1 cellular context compared by ENCODE assay signal in the genomic region with DNA sequence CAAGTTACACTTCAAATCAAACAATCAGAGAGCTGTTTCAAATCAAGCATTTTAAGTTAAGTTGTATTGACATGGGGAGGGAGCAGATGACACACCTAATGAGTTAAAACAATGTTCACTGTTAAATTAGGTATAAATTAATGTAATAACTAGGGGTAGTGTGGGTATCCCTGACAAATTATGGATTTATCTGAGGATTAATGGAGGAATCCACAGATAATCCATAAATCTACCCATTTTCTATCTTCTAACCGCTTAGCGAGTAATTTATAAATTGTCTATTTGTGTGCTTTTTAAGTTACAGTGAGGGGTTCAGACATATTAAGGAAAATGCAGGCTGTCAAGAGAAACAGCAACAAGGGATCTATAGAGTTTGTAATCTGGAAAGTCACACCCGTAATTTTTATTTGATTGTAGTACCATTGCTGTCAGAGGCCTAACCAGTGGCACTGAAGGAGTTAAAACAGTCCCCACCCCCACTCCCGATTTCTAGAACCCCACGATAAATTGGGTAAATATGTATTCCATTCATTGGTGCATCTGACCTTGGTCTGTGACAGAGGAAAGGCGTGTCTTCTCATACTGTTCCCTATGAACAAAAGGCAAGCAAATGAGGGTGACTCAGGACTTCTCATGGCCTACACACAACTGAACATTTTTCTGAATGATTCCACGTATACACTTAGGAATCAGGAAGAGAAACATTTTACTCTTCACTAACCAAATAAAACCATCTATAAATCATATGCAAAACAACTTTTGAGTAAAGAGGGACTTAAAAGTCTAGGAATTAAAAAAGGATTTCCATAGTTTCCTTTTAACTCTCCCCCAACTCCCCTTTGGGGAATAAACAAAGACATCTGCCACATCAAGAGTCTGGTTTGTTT.
A peak's percentile ranks its signal among the peaks of the same experiment; 100 is the strongest.
TF ChIP-seq lines count a peak whose summit lies in the region.

No MANE protein-coding gene starts in this region.

TF ChIP-seq in HepG2, 621 proteins besides CTCF, POLR2A, EP300 and RAD21 (continued from another document and continues in another):
- TF ChIP-seq KIAA2018 (CRISPR knock-in tag; IDR thresholded peaks at IDR 0.05; ENCODE audit: borderline replicate concordance) (no peak), BRD4 (CRISPR knock-in tag; IDR thresholded peaks at IDR 0.05) (no peak), TAF15 (IDR thresholded peaks at IDR 0.05; ENCODE audit: low read depth, low read length, poor library complexity, severe bottlenecking) (no peak), ZNF839 (CRISPR knock-in tag; IDR thresholded peaks at IDR 0.05; ENCODE audit: borderline replicate concordance) (no peak), ZNF501 (CRISPR knock-in tag; IDR thresholded peaks at IDR 0.05) (no peak), KDM4B (CRISPR knock-in tag; IDR thresholded peaks at IDR 0.05) (no peak), ZFP36L1 (CRISPR knock-in tag; IDR thresholded peaks at IDR 0.05) (no peak), ZNF260 (CRISPR knock-in tag; IDR thresholded peaks at IDR 0.05; ENCODE audit: borderline replicate concordance, low read depth) (no peak), MAFF (IDR thresholded peaks at IDR 0.05; ENCODE audit: low read depth, low read length) (0 out of 2 replicates have a peak, but pooled peaks have one; percentile 36), BCL3 (CRISPR knock-in tag; IDR thresholded peaks at IDR 0.05) (no peak), ZNF572 (CRISPR knock-in tag; IDR thresholded peaks at IDR 0.05) (no peak), PHF5A (CRISPR knock-in tag; IDR thresholded peaks at IDR 0.05; ENCODE audit: low read depth, unreplicated experiment) (no peak), STAG1 (CRISPR knock-in tag; IDR thresholded peaks at IDR 0.05) (peak; percentile 28), KLF9 (CRISPR knock-in tag; IDR thresholded peaks at IDR 0.05; ENCODE audit: low read depth) (peak; percentile 64; the same call in 1 of the 2 replicates)
- TF ChIP-seq, protein P1, sequence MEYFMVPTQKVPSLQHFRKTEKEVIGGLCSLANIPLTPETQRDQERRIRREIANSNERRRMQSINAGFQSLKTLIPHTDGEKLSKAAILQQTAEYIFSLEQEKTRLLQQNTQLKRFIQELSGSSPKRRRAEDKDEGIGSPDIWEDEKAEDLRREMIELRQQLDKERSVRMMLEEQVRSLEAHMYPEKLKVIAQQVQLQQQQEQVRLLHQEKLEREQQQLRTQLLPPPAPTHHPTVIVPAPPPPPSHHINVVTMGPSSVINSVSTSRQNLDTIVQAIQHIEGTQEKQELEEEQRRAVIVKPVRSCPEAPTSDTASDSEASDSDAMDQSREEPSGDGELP (IDR thresholded peaks at IDR 0.05; ENCODE audit: borderline replicate concordance, low read depth), result no peak
- TF ChIP-seq, protein P2, sequence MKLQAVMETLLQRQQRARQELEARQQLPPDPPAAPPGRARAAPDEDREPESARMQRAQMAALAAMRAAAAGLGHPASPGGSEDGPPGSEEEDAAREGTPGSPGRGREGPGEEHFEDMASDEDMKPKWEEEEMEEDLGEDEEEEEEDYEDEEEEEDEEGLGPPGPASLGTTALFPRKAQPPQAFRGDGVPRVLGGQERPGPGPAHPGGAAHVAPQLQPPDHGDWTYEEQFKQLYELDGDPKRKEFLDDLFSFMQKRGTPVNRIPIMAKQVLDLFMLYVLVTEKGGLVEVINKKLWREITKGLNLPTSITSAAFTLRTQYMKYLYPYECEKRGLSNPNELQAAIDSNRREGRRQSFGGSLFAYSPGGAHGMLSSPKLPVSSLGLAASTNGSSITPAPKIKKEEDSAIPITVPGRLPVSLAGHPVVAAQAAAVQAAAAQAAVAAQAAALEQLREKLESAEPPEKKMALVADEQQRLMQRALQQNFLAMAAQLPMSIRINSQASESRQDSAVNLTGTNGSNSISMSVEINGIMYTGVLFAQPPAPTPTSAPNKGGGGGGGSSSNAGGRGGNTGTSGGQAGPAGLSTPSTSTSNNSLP (IDR thresholded peaks at IDR 0.05; ENCODE audit: low read depth, low read length), result peak; percentile 73; the same call in 1 of the 2 replicates
- TF ChIP-seq, protein P3, sequence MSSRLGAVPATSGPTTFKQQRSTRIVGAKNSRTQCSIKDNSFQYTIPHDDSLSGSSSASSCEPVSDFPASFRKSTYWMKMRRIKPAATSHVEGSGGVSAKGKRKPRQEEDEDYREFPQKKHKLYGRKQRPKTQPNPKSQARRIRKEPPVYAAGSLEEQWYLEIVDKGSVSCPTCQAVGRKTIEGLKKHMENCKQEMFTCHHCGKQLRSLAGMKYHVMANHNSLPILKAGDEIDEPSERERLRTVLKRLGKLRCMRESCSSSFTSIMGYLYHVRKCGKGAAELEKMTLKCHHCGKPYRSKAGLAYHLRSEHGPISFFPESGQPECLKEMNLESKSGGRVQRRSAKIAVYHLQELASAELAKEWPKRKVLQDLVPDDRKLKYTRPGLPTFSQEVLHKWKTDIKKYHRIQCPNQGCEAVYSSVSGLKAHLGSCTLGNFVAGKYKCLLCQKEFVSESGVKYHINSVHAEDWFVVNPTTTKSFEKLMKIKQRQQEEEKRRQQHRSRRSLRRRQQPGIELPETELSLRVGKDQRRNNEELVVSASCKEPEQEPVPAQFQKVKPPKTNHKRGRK (CRISPR knock-in tag; IDR thresholded peaks at IDR 0.05), result no peak
- TF ChIP-seq, protein P4, sequence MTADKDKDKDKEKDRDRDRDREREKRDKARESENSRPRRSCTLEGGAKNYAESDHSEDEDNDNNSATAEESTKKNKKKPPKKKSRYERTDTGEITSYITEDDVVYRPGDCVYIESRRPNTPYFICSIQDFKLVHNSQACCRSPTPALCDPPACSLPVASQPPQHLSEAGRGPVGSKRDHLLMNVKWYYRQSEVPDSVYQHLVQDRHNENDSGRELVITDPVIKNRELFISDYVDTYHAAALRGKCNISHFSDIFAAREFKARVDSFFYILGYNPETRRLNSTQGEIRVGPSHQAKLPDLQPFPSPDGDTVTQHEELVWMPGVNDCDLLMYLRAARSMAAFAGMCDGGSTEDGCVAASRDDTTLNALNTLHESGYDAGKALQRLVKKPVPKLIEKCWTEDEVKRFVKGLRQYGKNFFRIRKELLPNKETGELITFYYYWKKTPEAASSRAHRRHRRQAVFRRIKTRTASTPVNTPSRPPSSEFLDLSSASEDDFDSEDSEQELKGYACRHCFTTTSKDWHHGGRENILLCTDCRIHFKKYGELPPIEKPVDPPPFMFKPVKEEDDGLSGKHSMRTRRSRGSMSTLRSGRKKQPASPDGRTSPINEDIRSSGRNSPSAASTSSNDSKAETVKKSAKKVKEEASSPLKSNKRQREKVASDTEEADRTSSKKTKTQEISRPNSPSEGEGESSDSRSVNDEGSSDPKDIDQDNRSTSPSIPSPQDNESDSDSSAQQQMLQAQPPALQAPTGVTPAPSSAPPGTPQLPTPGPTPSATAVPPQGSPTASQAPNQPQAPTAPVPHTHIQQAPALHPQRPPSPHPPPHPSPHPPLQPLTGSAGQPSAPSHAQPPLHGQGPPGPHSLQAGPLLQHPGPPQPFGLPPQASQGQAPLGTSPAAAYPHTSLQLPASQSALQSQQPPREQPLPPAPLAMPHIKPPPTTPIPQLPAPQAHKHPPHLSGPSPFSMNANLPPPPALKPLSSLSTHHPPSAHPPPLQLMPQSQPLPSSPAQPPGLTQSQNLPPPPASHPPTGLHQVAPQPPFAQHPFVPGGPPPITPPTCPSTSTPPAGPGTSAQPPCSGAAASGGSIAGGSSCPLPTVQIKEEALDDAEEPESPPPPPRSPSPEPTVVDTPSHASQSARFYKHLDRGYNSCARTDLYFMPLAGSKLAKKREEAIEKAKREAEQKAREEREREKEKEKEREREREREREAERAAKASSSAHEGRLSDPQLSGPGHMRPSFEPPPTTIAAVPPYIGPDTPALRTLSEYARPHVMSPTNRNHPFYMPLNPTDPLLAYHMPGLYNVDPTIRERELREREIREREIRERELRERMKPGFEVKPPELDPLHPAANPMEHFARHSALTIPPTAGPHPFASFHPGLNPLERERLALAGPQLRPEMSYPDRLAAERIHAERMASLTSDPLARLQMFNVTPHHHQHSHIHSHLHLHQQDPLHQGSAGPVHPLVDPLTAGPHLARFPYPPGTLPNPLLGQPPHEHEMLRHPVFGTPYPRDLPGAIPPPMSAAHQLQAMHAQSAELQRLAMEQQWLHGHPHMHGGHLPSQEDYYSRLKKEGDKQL (CRISPR knock-in tag; IDR thresholded peaks at IDR 0.05; ENCODE audit: low read depth), result 0 out of 2 replicates have a peak, but pooled peaks have one; percentile 15
- TF ChIP-seq, protein P5, sequence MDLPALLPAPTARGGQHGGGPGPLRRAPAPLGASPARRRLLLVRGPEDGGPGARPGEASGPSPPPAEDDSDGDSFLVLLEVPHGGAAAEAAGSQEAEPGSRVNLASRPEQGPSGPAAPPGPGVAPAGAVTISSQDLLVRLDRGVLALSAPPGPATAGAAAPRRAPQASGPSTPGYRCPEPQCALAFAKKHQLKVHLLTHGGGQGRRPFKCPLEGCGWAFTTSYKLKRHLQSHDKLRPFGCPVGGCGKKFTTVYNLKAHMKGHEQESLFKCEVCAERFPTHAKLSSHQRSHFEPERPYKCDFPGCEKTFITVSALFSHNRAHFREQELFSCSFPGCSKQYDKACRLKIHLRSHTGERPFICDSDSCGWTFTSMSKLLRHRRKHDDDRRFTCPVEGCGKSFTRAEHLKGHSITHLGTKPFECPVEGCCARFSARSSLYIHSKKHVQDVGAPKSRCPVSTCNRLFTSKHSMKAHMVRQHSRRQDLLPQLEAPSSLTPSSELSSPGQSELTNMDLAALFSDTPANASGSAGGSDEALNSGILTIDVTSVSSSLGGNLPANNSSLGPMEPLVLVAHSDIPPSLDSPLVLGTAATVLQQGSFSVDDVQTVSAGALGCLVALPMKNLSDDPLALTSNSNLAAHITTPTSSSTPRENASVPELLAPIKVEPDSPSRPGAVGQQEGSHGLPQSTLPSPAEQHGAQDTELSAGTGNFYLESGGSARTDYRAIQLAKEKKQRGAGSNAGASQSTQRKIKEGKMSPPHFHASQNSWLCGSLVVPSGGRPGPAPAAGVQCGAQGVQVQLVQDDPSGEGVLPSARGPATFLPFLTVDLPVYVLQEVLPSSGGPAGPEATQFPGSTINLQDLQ (CRISPR knock-in tag; IDR thresholded peaks at IDR 0.05), result no peak
